8 cellular contexts compared by ENCODE assay signal in the genomic region with DNA sequence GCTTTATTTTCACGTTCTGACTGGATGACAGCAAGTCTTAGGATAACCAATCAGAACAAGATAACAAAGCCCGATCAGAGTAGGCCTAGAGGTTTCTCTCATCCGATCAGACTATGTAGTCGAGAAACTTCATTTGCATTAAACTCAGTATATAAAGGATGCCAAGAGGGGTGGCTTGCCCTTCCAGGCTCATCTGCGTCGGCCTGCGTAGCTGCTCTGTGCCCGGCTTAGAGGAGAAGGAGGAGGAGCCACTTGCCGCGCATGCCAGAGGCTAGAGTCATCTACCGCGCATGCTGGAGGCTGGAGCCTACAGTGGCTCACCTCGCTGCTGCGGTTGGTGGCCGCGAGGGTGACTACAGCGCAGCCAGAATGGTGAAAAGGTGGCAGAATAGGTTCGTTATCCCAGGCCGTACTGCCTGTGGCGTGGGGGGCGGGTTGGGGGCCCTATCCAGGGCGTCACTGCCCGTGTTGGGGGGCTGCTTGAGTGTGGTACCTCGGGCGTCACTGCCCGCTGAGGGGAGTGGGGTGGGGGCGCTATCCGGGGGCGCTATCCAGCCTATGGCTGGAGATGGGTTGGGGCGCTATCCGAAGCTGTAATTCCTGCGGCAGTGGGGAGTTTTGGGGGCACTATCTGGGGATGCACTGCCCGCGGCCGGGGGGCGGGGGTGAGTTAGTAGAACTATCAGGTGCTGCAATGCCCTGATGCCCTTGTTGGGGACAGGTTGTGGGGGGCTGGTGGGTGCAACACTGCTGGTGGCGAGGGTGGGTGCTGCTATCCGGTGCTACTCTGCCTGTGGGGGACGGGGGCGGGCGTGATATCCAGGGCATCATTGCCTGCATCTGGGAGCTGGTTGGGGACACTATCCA. TPM values are rescaled to one million over a fixed set of nuclear protein-coding genes. Genes with fewer than 3 reads are reported as not detected.
A peak's percentile ranks its signal among the peaks of the same experiment; 100 is the strongest.
DNase-seq lines count a peak whose midpoint lies in the region; ATAC-seq, FAIRE-seq and TF ChIP-seq lines count a peak whose summit lies in the region.

A gene (minus strand): TSS at position 218 of the 867 bp plus-strand sequence. CDS start 2,622 bp downstream, outside the sequence.

- no peaks in the 10 kb centered on the region for H3K9me3 ChIP-seq in GM23248 (ENCODE audit: low read depth)
- no peaks in the 10 kb centered on the region for H3K9me3 ChIP-seq in small intestine (ENCODE audit: control insufficient read depth, low read depth)
- H3K9me3 ChIP-seq in colonic mucosa = no peaks in the 10 kb centered on the region

- H3K27me3 Mint-ChIP-seq in activated naive CD8-positive, alpha-beta T cell treated with anti-CD3 and anti-CD28 coated beads, Interleukin-2, amount 50 U/mL, for 24 hours = peaks cover 21% of the 10 kb centered on the region

- H3F3A ChIP-seq in GM23248 (ENCODE audit: insufficient read depth) = no peaks in the 10 kb centered on the region

- FAIRE-seq in small intestine (lab: Jason Lieb, UNC) = no peak

- H3K9ac ChIP-seq in GM23248 = no peak within 1 kb of the TSS
- H3K9ac ChIP-seq in colonic mucosa (ENCODE audit: low read depth in 2 of 2, low read length in 2 of 2) = no peak within 1 kb of the TSS

- intact Hi-C loops in colonic mucosa (cut with DNase I) = no loop called here

- no peak within 1 kb of the TSS for H2AFZ ChIP-seq in GM23248

- peaks cover 12% of the 10 kb centered on the region for H3K4me1 Mint-ChIP-seq in activated naive CD8-positive, alpha-beta T cell treated with anti-CD3 and anti-CD28 coated beads, Interleukin-2, amount 50 U/mL, for 24 hours

- H3K4me3 ChIP-seq in GM23248 = no peak within 1 kb of the TSS
- H3K4me3 ChIP-seq in small intestine (ENCODE audit: low read depth in 1 of 2, low read length in 2 of 2) = peak within 1 kb of the TSS in 1 of 2 donors; percentile 43
- no peak within 1 kb of the TSS for H3K4me3 ChIP-seq in colonic mucosa

- peak; percentile 30 for ATAC-seq in activated naive CD8-positive, alpha-beta T cell treated with anti-CD3 and anti-CD28 coated beads, Interleukin-2, amount 50 U/mL, for 24 hours
- no peak for ATAC-seq in HG03280 (IDR thresholded peaks at IDR 0.05; ENCODE audit: unreplicated experiment)
- ATAC-seq in HG03159 (IDR thresholded peaks at IDR 0.05; ENCODE audit: unreplicated experiment) = no peak

- no peak within 1 kb of the TSS for H3K27ac ChIP-seq in GM23248
- no peak within 1 kb of the TSS for H3K27ac ChIP-seq in small intestine (ENCODE audit: low read depth in 1 of 2, low read length in 1 of 2)
- H3K27ac ChIP-seq in colonic mucosa = no peak within 1 kb of the TSS

- DNase-seq in GM23248 (peak; percentile 5), NCI-H446 treated with DMSO at 0.1 percent for 48 hours (lab: John Stamatoyannopoulos, UW) (peak; percentile 24), iPS DF 19.7 (ENCODE audit: low read depth, low spot score) (peak; percentile 52), small intestine (peak; percentile 51), colonic mucosa (no peak)
- no peak for DNase-seq in activated naive CD8-positive, alpha-beta T cell treated with anti-CD3 and anti-CD28 coated beads, Interleukin-2, amount 50 U/mL, for 24 hours

- H3K4me1 ChIP-seq in GM23248 (ENCODE audit: insufficient read depth) (no peaks in the 10 kb centered on the region), small intestine (ENCODE audit: control insufficient read depth in 2 of 2, insufficient read depth in 1 of 2, low read depth in 1 of 2, low read length in 1 of 2) (no peaks in the 10 kb centered on the region), colonic mucosa (peaks cover 4% of the 10 kb centered on the region)

- H3K36me3 ChIP-seq in GM23248 (ENCODE audit: low read depth) (no peaks in the 10 kb centered on the region), small intestine (ENCODE audit: control insufficient read depth in 2 of 2, insufficient read depth in 2 of 2, low read length in 2 of 2) (no peaks in the 10 kb centered on the region), colonic mucosa (no peaks in the 10 kb centered on the region)

- H3K9me2 ChIP-seq in GM23248 (ENCODE audit: insufficient read depth) = no peaks in the 10 kb centered on the region

- no peaks in the 10 kb centered on the region for H3K36me3 Mint-ChIP-seq in activated naive CD8-positive, alpha-beta T cell treated with anti-CD3 and anti-CD28 coated beads, Interleukin-2, amount 50 U/mL, for 24 hours (ENCODE audit: low read depth)

- 79 to 83% methylated on average over 20 to 41 of the region's 41 CpGs for WGBS in GM23248 (ENCODE audit: low coverage in 1 of 2, low lambda C conversion rate in 2 of 2, missing lambda C conversion rate in 2 of 2), 2 experiments
- WGBS in small intestine, 3 donors = 61 to 72% (median 71%) methylated on average over 40 to 41 of the region's 41 CpGs

- peak within 1 kb of the TSS; percentile 58 for H3K4me3 Mint-ChIP-seq in activated naive CD8-positive, alpha-beta T cell treated with anti-CD3 and anti-CD28 coated beads, Interleukin-2, amount 50 U/mL, for 24 hours

- no peak within 1 kb of the TSS for H3K27ac Mint-ChIP-seq in activated naive CD8-positive, alpha-beta T cell treated with anti-CD3 and anti-CD28 coated beads, Interleukin-2, amount 50 U/mL, for 24 hours

- no peak within 1 kb of the TSS for H3K4me2 ChIP-seq in GM23248 (ENCODE audit: unreplicated experiment)

- no peaks in the 10 kb centered on the region for H4K20me1 ChIP-seq in GM23248 (ENCODE audit: insufficient read depth)

- H3K27me3 ChIP-seq in GM23248 (replicated peaks; ENCODE audit: insufficient read depth) (peaks cover 6% of the 10 kb centered on the region), small intestine (ENCODE audit: control insufficient read depth in 2 of 2, insufficient read depth in 2 of 2, low read length in 2 of 2) (no peaks in the 10 kb centered on the region), colonic mucosa (peaks cover 15% of the 10 kb centered on the region)

- TF ChIP-seq CTCF in colonic mucosa (IDR thresholded peaks at IDR 0.05) = no peak

- no peaks in the 10 kb centered on the region for H3K9me3 Mint-ChIP-seq in activated naive CD8-positive, alpha-beta T cell treated with anti-CD3 and anti-CD28 coated beads, Interleukin-2, amount 50 U/mL, for 24 hours

- in situ Hi-C loops in GM23248 (cut with MboI) = no loop called here

- no peaks in the 10 kb centered on the region for H3K79me2 ChIP-seq in GM23248 (ENCODE audit: insufficient read depth)

RNA-seq across cellular contexts. Expression of the gene that starts here (rescaled TPM):
- total RNA-seq in GM23248 (2014; rRNA removed; shearing (Covaris generic)) = not detected in 2 replicates
- polyA plus RNA-seq in GM23248 (2016; fragmentation: Nextera tagmentation; extraction: Ambion mirVana) = not detected in 2 replicates
- polyA plus RNA-seq in small intestine = under 1 TPM in 1 of 3 donors, not detected in 2; 0.10 TPM
- not detected for total RNA-seq in colonic mucosa

Comparison
In these comparisons a context has a peak if more than half of its experiments do, and no peak if none do; other contexts are left out.
1. Peak in DNase-seq in GM23248; RNA of the gene not detected or under 1 TPM.
2. Peak in DNase-seq in small intestine; RNA of the gene not detected or under 1 TPM.
3. DNase-seq: peak in NCI-H446 treated with DMSO at 0.1 percent for 48 hours (single experiment) and iPS DF 19.7 (single experiment); none in activated naive CD8-positive, alpha-beta T cell treated with anti-CD3 and anti-CD28 coated beads, Interleukin-2, amount 50 U/mL, for 24 hours (single experiment) and colonic mucosa (single experiment).